8 cellular contexts compared by ENCODE assay signal in genomic region chr19:49889687-49890348, GRCh38. TPM values are rescaled to one million over a fixed set of nuclear protein-coding genes. Genes with fewer than 3 reads are reported as not detected.
DNase-seq lines count a peak whose midpoint lies in the region; ATAC-seq, FAIRE-seq and TF ChIP-seq lines count a peak whose summit lies in the region.

No MANE protein-coding gene starts in this region.

- peak overlapping the region; percentile 58 for H3K4me3 ChIP-seq in skeletal muscle satellite cell (ENCODE audit: low read length)

- no peaks in the 10 kb centered on the region for H3K9me3 ChIP-seq in skeletal muscle satellite cell (replicated peaks; ENCODE audit: low read length)

- TF ChIP-seq CTCF in D721Med (IDR thresholded peaks at IDR 0.05; ENCODE audit: insufficient read depth, missing control alignments): no peak

- no peak overlapping the region for H3K9ac ChIP-seq in skeletal muscle satellite cell (ENCODE audit: low read depth, low read length)

- H3K36me3 ChIP-seq in skeletal muscle satellite cell (ENCODE audit: insufficient read depth, low read length): peaks cover 1% of the 10 kb centered on the region

- peaks cover 6% of the 10 kb centered on the region for H3K4me1 ChIP-seq in skeletal muscle satellite cell (ENCODE audit: control insufficient read depth, insufficient read depth, low read length)

- no peak for FAIRE-seq in D721Med (lab: Jason Lieb, UNC)

- H3K27me3 ChIP-seq in skeletal muscle satellite cell (ENCODE audit: control insufficient read depth, insufficient read depth, low read length): peaks cover 14% of the 10 kb centered on the region

- ATAC-seq in GM18505 (IDR thresholded peaks at IDR 0.05; ENCODE audit: unreplicated experiment) (peak; percentile 33), GM21723 (IDR thresholded peaks at IDR 0.05; ENCODE audit: unreplicated experiment) (no peak)

- DNase-seq in SW480 (ENCODE audit: low spot score): peak; percentile 87
- DNase-seq in amygdala (lab: John Stamatoyannopoulos, UW): peak in 32 of 56 donors; percentile 5 to 72 (median 30)
- peak in 39 of 51 donors; percentile 6 to 76 (median 28) for DNase-seq in hypothalamus (lab: John Stamatoyannopoulos, UW)
- DNase-seq in HK-2 (ENCODE audit: unreplicated experiment): no peak
- no peak for DNase-seq in D721Med (ENCODE audit: insufficient read length, low spot score)

- H3K4me2 ChIP-seq in skeletal muscle satellite cell (ENCODE audit: low read length): peak overlapping the region; percentile 69

- TF ChIP-seq POLR2A in GM18505 (IDR thresholded peaks at IDR 0.05; ENCODE audit: borderline replicate concordance, extremely low read depth, insufficient read depth, insufficient read length): no peak

RNA-seq across cellular contexts. Expression of gene IL4I1, which starts 6.9 kb away (rescaled TPM):
- 0.25 and 1.1 TPM in 2 replicates for total RNA-seq in skeletal muscle satellite cell (2012; rRNA removed)

RNA-seq across cellular contexts. Expression of gene TBC1D17, which starts 12.3 kb away (rescaled TPM):
- 7.4 and 12.2 TPM in 2 replicates for total RNA-seq in skeletal muscle satellite cell (2012; rRNA removed)

RNA-seq across cellular contexts. Expression of gene AKT1S1, which starts 12.7 kb away (rescaled TPM):
- 11.7 and 13.1 TPM in 2 replicates for total RNA-seq in skeletal muscle satellite cell (2012; rRNA removed)

RNA-seq across cellular contexts. Expression of gene PNKP, which starts 22.4 kb away (rescaled TPM):
- 43.9 TPM in 2 replicates for total RNA-seq in skeletal muscle satellite cell (2012; rRNA removed)

RNA-seq across cellular contexts. Expression of gene PTOV1, which starts 38.9 kb away (rescaled TPM):
- 31.7 and 36.8 TPM in 2 replicates for total RNA-seq in skeletal muscle satellite cell (2012; rRNA removed)

Comparison
In these comparisons a context has a peak if more than half of its experiments do, and no peak if none do; other contexts are left out.
1. DNase-seq: peak in SW480 (single experiment), amygdala (32 of 56) and hypothalamus (39 of 51); none in HK-2 (single experiment) and D721Med (single experiment).